Comparison of ENCODE assay signal across 25 cellular contexts in genomic region chr17:18100616-18101015, GRCh38. TPM values are rescaled to one million over a fixed set of nuclear protein-coding genes. Genes with fewer than 3 reads are reported as not detected.
DNase-seq lines count a peak whose midpoint lies in the region; ATAC-seq and TF ChIP-seq lines count a peak whose summit lies in the region.
"Had no signal": no experiment of that assay in that cellular context is flagged by ENCODE, and none has a peak within 500 bp of the region (broad histone marks: within the 10 kb centered on the region; RNA-seq: fewer than 3 reads in every experiment).

No MANE protein-coding gene starts in this region.

- H3K4me3 ChIP-seq in SK-N-SH (ENCODE audit: low read depth in 2 of 2, low read length in 1 of 2) = no peak overlapping the region
- no peak overlapping the region for H3K4me3 ChIP-seq in BLaER1
- no peak overlapping the region for H3K4me3 ChIP-seq in osteoblast (ENCODE audit: insufficient read depth, low read length)
- H3K4me3 ChIP-seq in transverse colon = no peak overlapping the region
- H3K4me3 ChIP-seq: A549 had no signal

- H3K27me3 ChIP-seq in SK-N-SH (ENCODE audit: insufficient read depth) = no peaks in the 10 kb centered on the region
- H3K27me3 ChIP-seq in BLaER1 = no peaks in the 10 kb centered on the region
- H3K27me3 ChIP-seq in osteoblast (ENCODE audit: insufficient read depth, low read length) = no peaks in the 10 kb centered on the region
- no peaks in the 10 kb centered on the region for H3K27me3 ChIP-seq in transverse colon

- TF ChIP-seq RAD21 in SK-N-SH (IDR thresholded peaks at IDR 0.05; ENCODE audit: low read length) = no peak

- in situ Hi-C loops in transverse colon (cut with MboI; ENCODE audit: low pct_ligation_motif_present in 1 of 4, low pct_unique_long_range_greater_than_20kb in 1 of 4, low sequenced_read_pairs in 3 of 4) = no loop called here

- ATAC-seq in SK-N-SH treated with all-trans-retinoic acid at 6 μM for 48 hours (no peak; the same call in 2 of the 3 replicates), left lobe of liver (peak; percentile 2)
- ATAC-seq in activated CD8-positive, alpha-beta T cell treated with anti-CD3 and anti-CD28 coated beads, Interleukin-2, amount 10 ng/mL, durations not matched to agents 7 days and 5 days = no peak
- ATAC-seq: A549 had no signal

- 76% methylated on average over 9 of the region's 10 CpGs for WGBS in SK-N-SH (ENCODE audit: low lambda C conversion rate)
- 88% methylated on average over 10 of the region's 10 CpGs; no CpG with 5 or more reads in 1 of the 2 donors for WGBS in transverse colon (ENCODE audit: low coverage in 1 of 2), 2 donors

- no peak overlapping the region for H3K27ac Mint-ChIP-seq in activated CD8-positive, alpha-beta T cell treated with anti-CD3 and anti-CD28 coated beads, Interleukin-2, amount 10 ng/mL, durations not matched to agents 7 days and 5 days
- H3K27ac Mint-ChIP-seq: B cell; CD4-positive, alpha-beta memory T cell; CD4-positive, CD25-positive, alpha-beta regulatory T cell had no signal

- CTCF ChIA-PET in SK-N-SH (lab: Yijun Ruan, JAX) = interaction anchor here (1.3 kb wide), 1 partner anchor 117 kb away, joined by 3 read pairs; no protein-coding TSS in a partner anchor
- CTCF ChIA-PET in activated CD8-positive, alpha-beta T cell treated with anti-CD3 and anti-CD28 coated beads, Interleukin-2, amount 10 ng/mL, durations not matched to agents 7 days and 5 days (lab: Charles Lee) = no interaction called here

- H3K9ac ChIP-seq in SK-N-SH (no peak overlapping the region), BLaER1 (no peak overlapping the region)

- H3K36me3 ChIP-seq in SK-N-SH (replicated peaks in 1 of 2; ENCODE audit: control insufficient read depth in 1 of 2, insufficient read depth in 2 of 2, low read length in 1 of 2) (peaks cover 3 to 59% of the 10 kb centered on the region in 2 experiments), BLaER1 (peaks cover 83% of the 10 kb centered on the region), osteoblast (ENCODE audit: insufficient read depth, low read length) (peaks cover 46% of the 10 kb centered on the region), transverse colon (peaks cover 0 to 21% (median 6%) of the 10 kb centered on the region in 4 donors)

- H3K27me3 Mint-ChIP-seq in activated CD8-positive, alpha-beta T cell treated with anti-CD3 and anti-CD28 coated beads, Interleukin-2, amount 10 ng/mL, durations not matched to agents 7 days and 5 days (ENCODE audit: low read depth) = no peaks in the 10 kb centered on the region
- H3K27me3 Mint-ChIP-seq: B cell; CD4-positive, alpha-beta memory T cell; CD4-positive, CD25-positive, alpha-beta regulatory T cell; CD8-positive, alpha-beta memory T cell had no signal

- H3K27ac ChIP-seq in SK-N-SH (ENCODE audit: low read depth in 2 of 2, low read length in 1 of 2) (peak overlapping the region in 1 of 2 experiments; percentile 86; a peak in 2 of 4 replicates), BLaER1 (0 out of 2 replicates have a peak overlapping the region, but pooled peaks have one; percentile 22), osteoblast (ENCODE audit: low read depth, low read length) (no peak overlapping the region), transverse colon (no peak overlapping the region)
- H3K27ac ChIP-seq: 22Rv1, A549 had no signal

- no peaks in the 10 kb centered on the region for H3K9me2 ChIP-seq in SK-N-SH

- no peak overlapping the region for H3K4me3 Mint-ChIP-seq in activated CD8-positive, alpha-beta T cell treated with anti-CD3 and anti-CD28 coated beads, Interleukin-2, amount 10 ng/mL, durations not matched to agents 7 days and 5 days
- H3K4me3 Mint-ChIP-seq: B cell; CD14-positive monocyte; CD4-positive, alpha-beta memory T cell; CD4-positive, CD25-positive, alpha-beta regulatory T cell; CD8-positive, alpha-beta memory T cell had no signal

- POLR2A ChIA-PET in SK-N-SH (lab: Yijun Ruan, JAX) = interaction anchor here (1.5 kb wide), 1 partner anchor 88 kb away, joined by 6 read pairs; no protein-coding TSS in a partner anchor
- POLR2A ChIA-PET in activated CD8-positive, alpha-beta T cell treated with anti-CD3 and anti-CD28 coated beads, Interleukin-2, amount 10 ng/mL, durations not matched to agents 7 days and 5 days (lab: Charles Lee) = interaction anchor here (0.6 kb wide), 1 partner anchor 76 kb away, joined by 3 read pairs; no protein-coding TSS in a partner anchor

- DNase-seq in SK-N-SH (peak; percentile 82), left lobe of liver (ENCODE audit: low spot score) (no peak), osteoblast (ENCODE audit: insufficient read length, low spot score, missing footprints) (peak; percentile 43), transverse colon (no peak)
- no peak for DNase-seq in activated CD8-positive, alpha-beta T cell treated with anti-CD3 and anti-CD28 coated beads, Interleukin-2, amount 10 ng/mL, durations not matched to agents 7 days and 5 days
- DNase-seq: AML-193; C1 segment of cervical spinal cord; CD4-positive, alpha-beta memory T cell; CD4-positive, CD25-positive, alpha-beta regulatory T cell; CD8-positive, alpha-beta memory T cell; COR-L47; DMS 273 treated with DMSO at 0.1 percent for 48 hours; DMS153; DMS53; DMS79; DND-41; EL; GF-D8 had no signal

- no peak overlapping the region for H2AFZ ChIP-seq in SK-N-SH (ENCODE audit: low read depth)
- no peak overlapping the region for H2AFZ ChIP-seq in osteoblast (ENCODE audit: low read length)

- no peak for TF ChIP-seq POLR2A in transverse colon (IDR thresholded peaks at IDR 0.05)

- TF ChIP-seq EP300 in SK-N-SH (IDR thresholded peaks at IDR 0.05; ENCODE audit: borderline replicate concordance in 1 of 2, low read depth in 1 of 2, low read length in 1 of 2) = no peak; a peak in 1 of 4 replicates
- TF ChIP-seq EP300 in transverse colon (IDR thresholded peaks at IDR 0.05; ENCODE audit: low read depth) = no peak

- H3K4me2 ChIP-seq in SK-N-SH = no peak overlapping the region
- H3K4me2 ChIP-seq in BLaER1 = no peak overlapping the region
- no peak overlapping the region for H3K4me2 ChIP-seq in osteoblast (ENCODE audit: insufficient read depth, low read length)
- H3K4me2 ChIP-seq: A549 had no signal

- intact Hi-C loops in transverse colon (cut with DNase I; ENCODE audit: low total_unique reads) = no loop called here

- H3K9me3 ChIP-seq in SK-N-SH (no peaks in the 10 kb centered on the region), BLaER1 (no peaks in the 10 kb centered on the region), osteoblast (ENCODE audit: low read depth, low read length) (no peaks in the 10 kb centered on the region), transverse colon (no peaks in the 10 kb centered on the region)
- H3K9me3 ChIP-seq: A549 had no signal

- TF ChIP-seq CTCF in SK-N-SH (IDR thresholded peaks at IDR 0.05) (no peak), osteoblast (IDR thresholded peaks at IDR 0.05; ENCODE audit: extremely low read depth, low read depth, low read length) (no peak), transverse colon (IDR thresholded peaks at IDR 0.05) (no peak)

- H4K20me1 ChIP-seq in SK-N-SH (ENCODE audit: insufficient read depth) = 0 out of 2 replicates have a peak, but pooled peaks cover 4% of the 10 kb centered on the region
- peaks cover 63% of the 10 kb centered on the region for H4K20me1 ChIP-seq in BLaER1
- H4K20me1 ChIP-seq in osteoblast (ENCODE audit: insufficient read depth, low read length) = peaks cover 7% of the 10 kb centered on the region

- H3K79me2 ChIP-seq in SK-N-SH (ENCODE audit: insufficient read depth) (no peaks in the 10 kb centered on the region), osteoblast (ENCODE audit: insufficient read depth, low read length) (no peaks in the 10 kb centered on the region)

- H3K36me3 Mint-ChIP-seq in activated CD8-positive, alpha-beta T cell treated with anti-CD3 and anti-CD28 coated beads, Interleukin-2, amount 10 ng/mL, durations not matched to agents 7 days and 5 days (ENCODE audit: low read depth) = peaks cover 26% of the 10 kb centered on the region

- no peaks in the 10 kb centered on the region for H3K4me1 Mint-ChIP-seq in activated CD8-positive, alpha-beta T cell treated with anti-CD3 and anti-CD28 coated beads, Interleukin-2, amount 10 ng/mL, durations not matched to agents 7 days and 5 days (ENCODE audit: low read depth)

- no peaks in the 10 kb centered on the region for H3K9me3 Mint-ChIP-seq in activated CD8-positive, alpha-beta T cell treated with anti-CD3 and anti-CD28 coated beads, Interleukin-2, amount 10 ng/mL, durations not matched to agents 7 days and 5 days (ENCODE audit: insufficient read depth)
- H3K9me3 Mint-ChIP-seq: CD14-positive monocyte; CD4-positive, alpha-beta memory T cell; CD4-positive, CD25-positive, alpha-beta regulatory T cell; CD8-positive, alpha-beta memory T cell had no signal

- H3K4me1 ChIP-seq in SK-N-SH (ENCODE audit: control insufficient read depth in 1 of 2, insufficient read depth in 2 of 2, low read depth in 1 of 2, low read length in 1 of 2) (peaks cover 0 to 60% of the 10 kb centered on the region in 2 experiments; a peak in 2 of 4 replicates), BLaER1 (peaks cover 44% of the 10 kb centered on the region), osteoblast (ENCODE audit: insufficient read depth, low read length) (no peaks in the 10 kb centered on the region), transverse colon (no peaks in the 10 kb centered on the region)
- H3K4me1 ChIP-seq: A549 had no signal

- H3F3A ChIP-seq in SK-N-SH (replicated peaks; ENCODE audit: insufficient read depth) = no peaks in the 10 kb centered on the region

TF ChIP-seq in SK-N-SH, 30 proteins besides CTCF, POLR2A, EP300 and RAD21 (continues in another document):
- TF ChIP-seq MEF2A (IDR thresholded peaks at IDR 0.05; ENCODE audit: borderline replicate concordance, low read depth) (no peak), SIN3A (IDR thresholded peaks at IDR 0.05; ENCODE audit: borderline replicate concordance, low read depth, low read length) (no peak), ELF1 (IDR thresholded peaks at IDR 0.05) (no peak)

TF ChIP-seq in SK-N-SH treated with all-trans-retinoic acid at 6 μM for 48 hours, 23 proteins besides CTCF, POLR2A, EP300 and RAD21 (continues in another document):
- no peak for TF ChIP-seq ZNF8 (CRISPR knock-in tag; IDR thresholded peaks at IDR 0.05)
- no peak for TF ChIP-seq ISL1 (CRISPR knock-in tag; IDR thresholded peaks at IDR 0.05)

RNA-seq across cellular contexts. Expression of gene MYO15A, which starts 7.9 kb away (rescaled TPM):
- 0.15 and 0.43 TPM in 2 replicates for polyA plus RNA-seq in SK-N-SH (2012; rRNA removed)
- 0.09 and 0.14 TPM in 2 replicates for polyA plus RNA-seq in SK-N-SH (2012; cell fraction: cytosol; rRNA removed)
- polyA plus RNA-seq in SK-N-SH (2012; cell fraction: nucleus; rRNA removed) = 3.1 TPM in 2 replicates
- total RNA-seq in left lobe of liver = 6.0 TPM
- 1.1 and 1.2 TPM in 2 replicates for total RNA-seq in osteoblast
- under 1 TPM; 0.34 TPM for total RNA-seq in activated CD8-positive, alpha-beta T cell treated with anti-CD3 and anti-CD28 coated beads, Interleukin-2, amount 10 ng/mL, durations not matched to agents 7 days and 5 days
- 1 to 10 TPM; 1.1 to 4.2 (median 1.2) TPM for total RNA-seq in transverse colon
- total RNA-seq: Daoy had no signal

RNA-seq across cellular contexts. Expression of gene DRG2, which starts 12.9 kb away (rescaled TPM):
- 39.9 and 43.9 TPM in 2 replicates for polyA plus RNA-seq in SK-N-SH (2012; rRNA removed)
- 17.7 and 26.0 TPM in 2 replicates for polyA plus RNA-seq in SK-N-SH (2012; cell fraction: cytosol; rRNA removed)
- polyA plus RNA-seq in SK-N-SH (2012; cell fraction: nucleus; rRNA removed) = 106 and 115 TPM in 2 replicates
- total RNA-seq in left lobe of liver = 13.0 TPM
- total RNA-seq in osteoblast = 33.0 and 40.2 TPM in 2 replicates
- 10 to 100 TPM; 48.1 to 53.5 TPM for total RNA-seq in activated CD8-positive, alpha-beta T cell treated with anti-CD3 and anti-CD28 coated beads, Interleukin-2, amount 10 ng/mL, durations not matched to agents 7 days and 5 days
- total RNA-seq in transverse colon = 10 to 100 TPM; 27.9 to 90.6 (median 33.3) TPM

Comparison
In these comparisons a context has a peak if more than half of its experiments do, and no peak if none do; other contexts are left out.
1. DNase-seq: peak in SK-N-SH (single experiment) and osteoblast (single experiment); none in left lobe of liver (single experiment), activated CD8-positive, alpha-beta T cell treated with anti-CD3 and anti-CD28 coated beads, Interleukin-2, amount 10 ng/mL, durations not matched to agents 7 days and 5 days (single experiment) and transverse colon (single experiment).